1 cellular context compared by ENCODE assay signal in the genomic region with DNA sequence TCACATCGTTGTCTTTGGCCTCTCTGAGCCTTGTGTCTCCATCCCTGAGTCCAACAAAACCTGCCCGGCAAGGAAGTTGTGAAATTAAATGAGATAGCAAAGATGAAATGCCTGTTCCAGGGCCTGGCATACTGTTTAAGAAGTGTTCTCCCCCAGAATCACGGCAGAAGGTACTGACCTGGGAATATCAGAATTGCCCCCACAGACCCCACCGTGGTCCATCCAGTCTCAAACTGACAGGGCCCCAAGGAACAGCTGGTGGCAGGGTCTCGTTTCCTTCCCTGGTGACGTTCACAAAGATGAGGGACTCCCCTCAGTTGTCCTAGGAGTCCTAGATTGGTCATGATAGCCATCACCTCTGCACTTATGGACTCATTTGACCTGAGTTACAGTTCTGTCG.
TF ChIP-seq lines count a peak whose summit lies in the region.

No MANE protein-coding gene starts in this region.

TF ChIP-seq in HepG2, 621 proteins besides CTCF, POLR2A, EP300 and RAD21 (continued from another document):
- TF ChIP-seq SMAD3 (CRISPR knock-in tag; IDR thresholded peaks at IDR 0.05) (no peak), PHF5A (CRISPR knock-in tag; IDR thresholded peaks at IDR 0.05; ENCODE audit: low read depth, unreplicated experiment) (no peak), CHD2 (IDR thresholded peaks at IDR 0.05; ENCODE audit: low read depth, low read length) (no peak), MIXL1 (CRISPR knock-in tag; IDR thresholded peaks at IDR 0.05) (no peak)
TF ChIP-seq in HepG2: peak in this region for 0.
